In genomic region chr1:16218014-16218673, GRCh38 we compare ENCODE assay signal across 10 cellular contexts. TPM values are rescaled to one million over a fixed set of nuclear protein-coding genes. Genes with fewer than 3 reads are reported as not detected.
A peak's percentile ranks its signal among the peaks of the same experiment; 100 is the strongest.
DNase-seq lines count a peak whose midpoint lies in the region; ATAC-seq and TF ChIP-seq lines count a peak whose summit lies in the region.
"Had no signal": no experiment of that assay in that cellular context is flagged by ENCODE, and none has a peak within 500 bp of the region (broad histone marks: within the 10 kb centered on the region; RNA-seq: fewer than 3 reads in every experiment).

No MANE protein-coding gene starts in this region.

- TF ChIP-seq EP300 in suprapubic skin (IDR thresholded peaks at IDR 0.05) = no peak

- peak overlapping the region; percentile 78 for H3K27ac ChIP-seq in suprapubic skin

- H3K27ac Mint-ChIP-seq in activated naive CD8-positive, alpha-beta T cell treated with anti-CD3 and anti-CD28 coated beads for 36 hours = no peak overlapping the region

- TF ChIP-seq POLR2A in suprapubic skin (IDR thresholded peaks at IDR 0.05) = no peak

- H3K4me3 Mint-ChIP-seq in activated naive CD8-positive, alpha-beta T cell treated with anti-CD3 and anti-CD28 coated beads for 36 hours = peak overlapping the region; percentile 15

- WGBS in suprapubic skin = 81% methylated on average over 7 of the region's 12 CpGs

- ATAC-seq in mucosa of descending colon = peak; percentile 45
- ATAC-seq in HG03095 (IDR thresholded peaks at IDR 0.05; ENCODE audit: unreplicated experiment) = no peak
- no peak for ATAC-seq in GM18870 (IDR thresholded peaks at IDR 0.05; ENCODE audit: unreplicated experiment)

- no peaks in the 10 kb centered on the region for H3K36me3 Mint-ChIP-seq in activated naive CD8-positive, alpha-beta T cell treated with anti-CD3 and anti-CD28 coated beads for 36 hours

- peak; percentile 17 for DNase-seq in NCI-H2196 (lab: John Stamatoyannopoulos, UW; ENCODE audit: unreplicated experiment)
- DNase-seq in NCI-H2196 treated with DMSO at 0.1 percent for 48 hours (lab: John Stamatoyannopoulos, UW; ENCODE audit: unreplicated experiment) = no peak
- DNase-seq in activated naive CD8-positive, alpha-beta T cell treated with anti-CD3 and anti-CD28 coated beads for 36 hours = no peak
- peak; percentile 60 to 79 (median 74) for DNase-seq in mucosa of descending colon
- DNase-seq in suprapubic skin (ENCODE audit: low spot score in 2 of 2) = peak in 1 of 2 donors; percentile 80
- DNase-seq in stimulated activated CD8-positive, alpha-beta memory T cell treated with anti-CD3 and anti-CD28 coated beads, Interleukin-4, amount 100 ng/mL, for 48 hours = no peak
- DNase-seq: NCI-H1694 treated with DMSO at 0.1 percent for 48 hours had no signal

- H3K9me3 ChIP-seq in mucosa of descending colon (no peaks in the 10 kb centered on the region), suprapubic skin (no peaks in the 10 kb centered on the region)
- H3K9me3 ChIP-seq: SK-N-SH had no signal

- no peaks in the 10 kb centered on the region for H3K27me3 ChIP-seq in suprapubic skin

- H3K27me3 Mint-ChIP-seq in activated naive CD8-positive, alpha-beta T cell treated with anti-CD3 and anti-CD28 coated beads for 36 hours = peaks cover 5% of the 10 kb centered on the region

- TF ChIP-seq CTCF in mucosa of descending colon (IDR thresholded peaks at IDR 0.05) (no peak), suprapubic skin (IDR thresholded peaks at IDR 0.05) (no peak)

- H3K36me3 ChIP-seq in mucosa of descending colon (ENCODE audit: low read depth) (no peaks in the 10 kb centered on the region), suprapubic skin (no peaks in the 10 kb centered on the region)

- H3K4me1 Mint-ChIP-seq in activated naive CD8-positive, alpha-beta T cell treated with anti-CD3 and anti-CD28 coated beads for 36 hours = peaks cover 10% of the 10 kb centered on the region

- H3K4me1 ChIP-seq in mucosa of descending colon (ENCODE audit: low read depth) = peaks cover 10% of the 10 kb centered on the region
- H3K4me1 ChIP-seq in suprapubic skin = peaks cover 24% of the 10 kb centered on the region

- H3K9me3 Mint-ChIP-seq in activated naive CD8-positive, alpha-beta T cell treated with anti-CD3 and anti-CD28 coated beads for 36 hours = no peaks in the 10 kb centered on the region

- intact Hi-C loops in mucosa of descending colon (cut with DNase I, micrococcal nuclease) = no loop called here

- no peak overlapping the region for H3K4me3 ChIP-seq in mucosa of descending colon
- H3K4me3 ChIP-seq in suprapubic skin = peak overlapping the region; percentile 54

RNA-seq across cellular contexts. Expression of gene ARHGEF19, which starts 5.7 kb away (rescaled TPM):
- total RNA-seq in activated naive CD8-positive, alpha-beta T cell treated with anti-CD3 and anti-CD28 coated beads for 36 hours = 1 to 10 TPM; 4.4 to 4.5 TPM
- 10 to 100 TPM in 1 of 3 donors, 1 to 10 TPM in 2; 5.3 to 13.3 (median 9.0) TPM for total RNA-seq in mucosa of descending colon
- 10 to 100 TPM; 33.0 to 83.8 (median 45.7) TPM for total RNA-seq in suprapubic skin

RNA-seq across cellular contexts. Expression of gene CPLANE2, which starts 18.8 kb away (rescaled TPM):
- total RNA-seq in activated naive CD8-positive, alpha-beta T cell treated with anti-CD3 and anti-CD28 coated beads for 36 hours = 1 to 10 TPM; 2.2 to 2.5 TPM
- total RNA-seq in mucosa of descending colon (1 to 10 TPM; 5.3 to 9.9 (median 5.9) TPM), suprapubic skin (10 to 100 TPM in 2 of 4 donors, 1 to 10 TPM in 2; 5.2 to 20.4 (median 12.7) TPM)

Comparison
In these comparisons a context has a peak if more than half of its experiments do, and no peak if none do; other contexts are left out.
1. DNase-seq: peak in NCI-H2196 (single experiment) and mucosa of descending colon (3 of 3); none in NCI-H2196 treated with DMSO at 0.1 percent for 48 hours (single experiment), activated naive CD8-positive, alpha-beta T cell treated with anti-CD3 and anti-CD28 coated beads for 36 hours (single experiment) and stimulated activated CD8-positive, alpha-beta memory T cell treated with anti-CD3 and anti-CD28 coated beads, Interleukin-4, amount 100 ng/mL, for 48 hours (single experiment).